ENCODE assay signal across 8 cellular contexts in the genomic region with DNA sequence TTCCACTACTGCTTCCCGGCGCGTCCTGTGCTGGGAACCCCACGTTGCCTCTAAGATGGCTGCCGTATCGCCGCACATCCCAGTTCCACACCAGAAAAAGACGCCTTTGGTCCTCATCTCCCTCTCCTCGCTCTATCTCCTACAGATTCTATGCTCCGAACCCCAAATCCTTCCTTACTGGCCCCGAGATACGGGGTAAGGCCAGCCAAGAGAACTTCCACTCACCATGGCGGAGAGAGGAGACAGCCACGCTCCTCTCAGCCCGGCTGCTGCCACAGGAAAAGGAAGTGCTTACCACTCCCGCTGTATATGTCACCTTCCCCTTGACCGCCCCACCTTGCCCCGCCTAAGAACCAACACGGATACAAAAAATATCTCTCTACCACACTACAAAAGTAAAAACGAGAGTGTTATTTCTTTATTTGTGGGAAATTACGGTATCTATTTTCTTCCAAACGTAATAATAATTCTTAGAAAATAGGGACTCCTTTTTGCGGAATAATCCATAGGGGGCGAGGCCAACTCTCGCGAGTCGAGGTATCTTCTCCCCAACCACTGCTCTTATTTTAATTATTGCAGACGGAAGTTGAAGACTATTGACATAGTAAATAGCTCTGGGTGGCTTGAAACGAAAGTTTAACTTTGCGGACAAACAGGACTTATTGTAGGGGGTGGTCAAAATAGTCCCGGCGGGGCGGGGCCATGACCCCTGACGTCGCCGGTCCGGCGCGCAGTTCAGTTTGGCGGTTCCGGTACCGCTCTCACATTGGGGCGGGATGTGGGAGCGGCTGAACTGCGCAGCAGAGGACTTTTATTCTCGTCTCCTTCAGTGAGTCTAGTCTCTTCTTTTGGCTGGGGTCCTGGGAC. TPM values are rescaled to one million over a fixed set of nuclear protein-coding genes. Genes with fewer than 3 reads are reported as not detected.
DNase-seq lines count a peak whose midpoint lies in the region; ATAC-seq, FAIRE-seq and TF ChIP-seq lines count a peak whose summit lies in the region.

Gene RPL4, minus strand, starts transcription at position 293 of the 867 bp plus-strand sequence. Its CDS starts 65 bp downstream, at position 228.
Gene ZWILCH, plus strand, starts transcription at position 764 of the 867 bp plus-strand sequence. Its CDS starts 13 bp downstream, at position 777.

- H3K36me3 ChIP-seq in bronchial epithelial cell (ENCODE audit: control insufficient read depth, insufficient read depth, low read length) (peaks cover 11% of the 10 kb centered on the region), spleen (peaks cover 0 to 43% (median 33%) of the 10 kb centered on the region in 6 donors)

- no peak for FAIRE-seq in bronchial epithelial cell (lab: Jason Lieb, UNC)

- DNase-seq in NCI-H748 (lab: John Stamatoyannopoulos, UW; ENCODE audit: unreplicated experiment): peak; percentile 61
- no peak for DNase-seq in NCI-H748 treated with DMSO at 0.1 percent for 48 hours (lab: John Stamatoyannopoulos, UW)
- peak; percentile 78 for DNase-seq in NCI-H2171 treated with DMSO at 0.1 percent for 48 hours (lab: John Stamatoyannopoulos, UW)
- peak; percentile 69 for DNase-seq in bronchial epithelial cell (ENCODE audit: low read depth)
- DNase-seq in iPS-NIHi7 (ENCODE audit: extremely low spot score): peak; percentile 67
- DNase-seq in spleen: peak; percentile 94

- intact Hi-C loops in spleen (cut with DNase I; ENCODE audit: low total_unique reads): loop anchor here (5.0 kb wide), 1 partner anchor 117 kb away; the partner anchor contains the start of gene MAP2K1

- peak within 1 kb of the TSS; percentile 87 to 97 (median 95) for H3K27ac ChIP-seq in spleen

- peak; percentile 80 for ATAC-seq in HG02981 (IDR thresholded peaks at IDR 0.05; ENCODE audit: unreplicated experiment)

- no peaks in the 10 kb centered on the region for H3K9me3 ChIP-seq in spleen

- peaks cover 19 to 59% (median 40%) of the 10 kb centered on the region in 6 donors for H3K4me1 ChIP-seq in spleen

- no peaks in the 10 kb centered on the region for H3K27me3 ChIP-seq in bronchial epithelial cell (ENCODE audit: control insufficient read depth, insufficient read depth, low read length)
- no peaks in the 10 kb centered on the region for H3K27me3 ChIP-seq in spleen (replicated peaks in 1 of 7)

- TF ChIP-seq CTCF in WI38 (IDR thresholded peaks at IDR 0.05; ENCODE audit: low read depth, low read length) (no peak), bronchial epithelial cell (IDR thresholded peaks at IDR 0.05; ENCODE audit: insufficient read depth, low read length, severe bottlenecking) (no peak), spleen (IDR thresholded peaks at IDR 0.05 in 8 of 11, conservative IDR thresholded peaks at IDR 0.05 in 3 of 11) (peak in 6 of 11 experiments; percentile 9 to 36 (median 22))

- peak; percentile 77 to 94 (median 90) for TF ChIP-seq POLR2A in spleen (IDR thresholded peaks at IDR 0.05)

- H3K4me3 ChIP-seq in WI38 (ENCODE audit: low read depth, low read length): peak within 1 kb of the TSS; percentile 85
- H3K4me3 ChIP-seq in bronchial epithelial cell (ENCODE audit: low read depth, low read length): peak within 1 kb of the TSS; percentile 100
- peak within 1 kb of the TSS; percentile 79 to 99 (median 94) for H3K4me3 ChIP-seq in spleen

- WGBS in spleen, 5 donors: 0% methylated on average over 34 to 46 of the region's 46 CpGs

RNA-seq across cellular contexts. Expression of gene RPL4, which starts in this region (rescaled TPM):
- total RNA-seq in bronchial epithelial cell (2,077 and 4,509 TPM in 2 replicates), spleen (1,000 to 10,000 TPM; 1,508 to 3,988 (median 2,104) TPM)
- 1,000 to 10,000 TPM; 3,203 to 4,384 (median 4,018) TPM for polyA plus RNA-seq in spleen

RNA-seq across cellular contexts. Expression of gene ZWILCH, which starts in this region (rescaled TPM):
- 6.1 and 8.2 TPM in 2 replicates for total RNA-seq in bronchial epithelial cell
- 10 to 100 TPM in 1 of 7 donors, 1 to 10 TPM in 6; 5.6 to 12.8 (median 9.0) TPM for total RNA-seq in spleen
- 1 to 10 TPM; 3.6 to 5.0 (median 4.2) TPM for polyA plus RNA-seq in spleen

Comparison
In these comparisons a context has a peak if more than half of its experiments do, and no peak if none do; other contexts are left out.
1. CTCF ChIP-seq: peak in spleen (6 of 11); none in WI38 (single experiment) and bronchial epithelial cell (single experiment).
2. Peak in every context shown above with its lines, with median percentiles within 50 percentile points of each other: H3K4me3 ChIP-seq.